12 cellular contexts compared by ENCODE assay signal in the genomic region with DNA sequence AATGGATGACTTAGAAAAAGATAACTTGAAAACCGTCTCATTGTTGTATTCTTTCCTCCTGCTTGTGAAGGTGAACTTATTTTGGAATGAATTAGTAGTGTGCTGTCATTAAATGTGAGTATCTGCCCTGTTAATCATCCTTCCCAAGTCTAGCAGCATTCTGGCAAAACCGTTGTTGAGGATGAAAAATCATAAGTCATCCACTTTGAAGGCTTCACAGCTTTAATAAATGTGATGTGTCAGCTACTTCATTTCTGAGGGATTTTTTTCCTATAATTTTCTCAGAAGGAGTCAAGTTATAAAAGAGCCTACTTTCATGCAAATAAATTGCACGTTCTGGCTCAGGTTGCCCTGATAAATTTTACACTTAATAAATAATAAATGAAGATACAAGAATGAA.
DNase-seq lines count a peak whose midpoint lies in the region; ATAC-seq, FAIRE-seq and TF ChIP-seq lines count a peak whose summit lies in the region.
"Had no signal": no experiment of that assay in that cellular context is flagged by ENCODE, and none has a peak within 500 bp of the region (broad histone marks: within the 10 kb centered on the region; RNA-seq: fewer than 3 reads in every experiment).

No MANE protein-coding gene starts in this region.

- H2AFZ ChIP-seq in GM23248, result peak overlapping the region; percentile 52
- H2AFZ ChIP-seq in neural cell (ENCODE audit: low read depth, low read length), result no peak overlapping the region

- in situ Hi-C loops in GM23248 (cut with MboI), result no loop called here

- FAIRE-seq in bronchial epithelial cell (lab: Jason Lieb, UNC), result no peak
- FAIRE-seq: HTR-8/SVneo had no signal

- peak; percentile 59 for DNase-seq in GM23248
- DNase-seq in bronchial epithelial cell (ENCODE audit: low read depth), result peak; percentile 13
- DNase-seq in right cardiac atrium, result no peak
- no peak for DNase-seq in middle frontal gyrus (ENCODE audit: extremely low spot score, low spot score)
- DNase-seq: AML-193, DMS53, KBM-7 had no signal

- H3K36me3 ChIP-seq in GM23248 (ENCODE audit: low read depth) (no peaks in the 10 kb centered on the region), bronchial epithelial cell (ENCODE audit: control insufficient read depth, insufficient read depth, low read length) (no peaks in the 10 kb centered on the region), neural cell (ENCODE audit: insufficient read depth, low read length) (no peaks in the 10 kb centered on the region)
- H3K36me3 ChIP-seq: BLaER1 had no signal

- intact Hi-C loops in right cardiac atrium (cut with DNase I), result no loop called here

- ATAC-seq in GM18868 (IDR thresholded peaks at IDR 0.05; ENCODE audit: unreplicated experiment) (no peak), right cardiac atrium (no peak)
- ATAC-seq: HCT116 had no signal

- H3F3A ChIP-seq in GM23248 (ENCODE audit: insufficient read depth) (no peaks in the 10 kb centered on the region), neural cell (ENCODE audit: insufficient read depth, low read length, poor library complexity, severe bottlenecking) (peaks cover 5% of the 10 kb centered on the region)

- peak; percentile 50 for TF ChIP-seq EP300 in neural cell (conservative IDR thresholded peaks at IDR 0.05; ENCODE audit: poor library complexity, severe bottlenecking)

- H3K27ac ChIP-seq in GM23248 (0 out of 2 replicates have a peak overlapping the region, but pooled peaks have one; percentile 21), neural cell (ENCODE audit: low read length) (peak overlapping the region; percentile 51), right cardiac atrium (ENCODE audit: low read length) (no peak overlapping the region)
- H3K27ac ChIP-seq: BLaER1 had no signal

- TF ChIP-seq RAD21 in neural cell (conservative IDR thresholded peaks at IDR 0.05), result no peak

- no peak overlapping the region for H3K4me3 ChIP-seq in GM23248
- H3K4me3 ChIP-seq in bronchial epithelial cell (ENCODE audit: low read depth, low read length), result no peak overlapping the region
- H3K4me3 ChIP-seq in neural cell (ENCODE audit: low read length), result no peak overlapping the region
- no peak overlapping the region for H3K4me3 ChIP-seq in right cardiac atrium (ENCODE audit: low read length)
- H3K4me3 ChIP-seq: BLaER1 had no signal

- TF ChIP-seq CTCF in bronchial epithelial cell (IDR thresholded peaks at IDR 0.05; ENCODE audit: insufficient read depth, low read length, severe bottlenecking), result no peak
- TF ChIP-seq CTCF in neural cell (IDR thresholded peaks at IDR 0.05; ENCODE audit: poor library complexity, severe bottlenecking), result no peak

- H3K79me2 ChIP-seq in GM23248 (ENCODE audit: insufficient read depth) (no peaks in the 10 kb centered on the region), neural cell (replicated peaks; ENCODE audit: insufficient read depth, low read length) (no peaks in the 10 kb centered on the region)

- H3K27me3 ChIP-seq in GM23248 (replicated peaks; ENCODE audit: insufficient read depth) (no peaks in the 10 kb centered on the region), bronchial epithelial cell (ENCODE audit: control insufficient read depth, insufficient read depth, low read length) (no peaks in the 10 kb centered on the region), neural cell (ENCODE audit: insufficient read depth, low read depth, low read length) (no peaks in the 10 kb centered on the region), right cardiac atrium (ENCODE audit: control insufficient read depth, insufficient read depth) (no peaks in the 10 kb centered on the region)
- H3K27me3 ChIP-seq: BLaER1 had no signal

- peak overlapping the region; percentile 39 for H3K4me2 ChIP-seq in GM23248 (ENCODE audit: unreplicated experiment)
- peak overlapping the region; percentile 22 for H3K4me2 ChIP-seq in neural cell (ENCODE audit: low read length)
- H3K4me2 ChIP-seq: BLaER1 had no signal

- no peaks in the 10 kb centered on the region for H3K9me3 ChIP-seq in GM23248 (ENCODE audit: low read depth)
- no peaks in the 10 kb centered on the region for H3K9me3 ChIP-seq in neural cell (ENCODE audit: low read length)
- H3K9me3 ChIP-seq in right cardiac atrium (ENCODE audit: control insufficient read depth, low read length), result no peaks in the 10 kb centered on the region
- H3K9me3 ChIP-seq: BLaER1 had no signal

- WGBS in GM23248 (ENCODE audit: low coverage in 1 of 2, low lambda C conversion rate in 2 of 2, missing lambda C conversion rate in 2 of 2), 2 experiments, result 7 to 9% methylated on average over 3 of the region's 3 CpGs
- WGBS in right cardiac atrium, result 81% methylated on average over 3 of the region's 3 CpGs

- H3K9ac ChIP-seq in GM23248 (0 out of 2 replicates have a peak overlapping the region, but pooled peaks have one; percentile 3), neural cell (ENCODE audit: low read length) (no peak overlapping the region)
- H3K9ac ChIP-seq: BLaER1 had no signal

- H3K4me1 ChIP-seq in GM23248 (ENCODE audit: insufficient read depth) (peaks cover 10% of the 10 kb centered on the region), right cardiac atrium (ENCODE audit: control insufficient read depth, insufficient read depth, low read length) (no peaks in the 10 kb centered on the region)
- H3K4me1 ChIP-seq: BLaER1 had no signal

- H4K20me1 ChIP-seq in GM23248 (ENCODE audit: insufficient read depth) (no peaks in the 10 kb centered on the region), neural cell (ENCODE audit: insufficient read depth) (no peaks in the 10 kb centered on the region)
- H4K20me1 ChIP-seq: BLaER1 had no signal

- H3K9me2 ChIP-seq in GM23248 (ENCODE audit: insufficient read depth) (no peaks in the 10 kb centered on the region), neural cell (ENCODE audit: insufficient read depth, low read length) (no peaks in the 10 kb centered on the region)

TF ChIP-seq in neural cell, 6 proteins besides CTCF, POLR2A, EP300 and RAD21:
- TF ChIP-seq EZH2 (IDR thresholded peaks at IDR 0.05; ENCODE audit: borderline replicate concordance, insufficient read depth, low read length, poor library complexity, severe bottlenecking), result no peak
- no peak for TF ChIP-seq MXI1 (conservative IDR thresholded peaks at IDR 0.05; ENCODE audit: poor library complexity, severe bottlenecking)
- TF ChIP-seq SMC3 (conservative IDR thresholded peaks at IDR 0.05; ENCODE audit: poor library complexity), result peak; percentile 15
- peak; percentile 26 for TF ChIP-seq POLR2AphosphoS5 (IDR thresholded peaks at IDR 0.05)
- TF ChIP-seq, protein P1, sequence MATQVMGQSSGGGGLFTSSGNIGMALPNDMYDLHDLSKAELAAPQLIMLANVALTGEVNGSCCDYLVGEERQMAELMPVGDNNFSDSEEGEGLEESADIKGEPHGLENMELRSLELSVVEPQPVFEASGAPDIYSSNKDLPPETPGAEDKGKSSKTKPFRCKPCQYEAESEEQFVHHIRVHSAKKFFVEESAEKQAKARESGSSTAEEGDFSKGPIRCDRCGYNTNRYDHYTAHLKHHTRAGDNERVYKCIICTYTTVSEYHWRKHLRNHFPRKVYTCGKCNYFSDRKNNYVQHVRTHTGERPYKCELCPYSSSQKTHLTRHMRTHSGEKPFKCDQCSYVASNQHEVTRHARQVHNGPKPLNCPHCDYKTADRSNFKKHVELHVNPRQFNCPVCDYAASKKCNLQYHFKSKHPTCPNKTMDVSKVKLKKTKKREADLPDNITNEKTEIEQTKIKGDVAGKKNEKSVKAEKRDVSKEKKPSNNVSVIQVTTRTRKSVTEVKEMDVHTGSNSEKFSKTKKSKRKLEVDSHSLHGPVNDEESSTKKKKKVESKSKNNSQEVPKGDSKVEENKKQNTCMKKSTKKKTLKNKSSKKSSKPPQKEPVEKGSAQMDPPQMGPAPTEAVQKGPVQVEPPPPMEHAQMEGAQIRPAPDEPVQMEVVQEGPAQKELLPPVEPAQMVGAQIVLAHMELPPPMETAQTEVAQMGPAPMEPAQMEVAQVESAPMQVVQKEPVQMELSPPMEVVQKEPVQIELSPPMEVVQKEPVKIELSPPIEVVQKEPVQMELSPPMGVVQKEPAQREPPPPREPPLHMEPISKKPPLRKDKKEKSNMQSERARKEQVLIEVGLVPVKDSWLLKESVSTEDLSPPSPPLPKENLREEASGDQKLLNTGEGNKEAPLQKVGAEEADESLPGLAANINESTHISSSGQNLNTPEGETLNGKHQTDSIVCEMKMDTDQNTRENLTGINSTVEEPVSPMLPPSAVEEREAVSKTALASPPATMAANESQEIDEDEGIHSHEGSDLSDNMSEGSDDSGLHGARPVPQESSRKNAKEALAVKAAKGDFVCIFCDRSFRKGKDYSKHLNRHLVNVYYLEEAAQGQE (IDR thresholded peaks at IDR 0.05; ENCODE audit: borderline replicate concordance), result peak; percentile 22
- TF ChIP-seq TAF1 (IDR thresholded peaks at IDR 0.05; ENCODE audit: low read depth), result no peak

Comparison
In these comparisons a context has a peak if more than half of its experiments do, and no peak if none do; other contexts are left out.
1. DNase-seq: peak in GM23248 (single experiment) and bronchial epithelial cell (single experiment); none in right cardiac atrium (0 of 3) and middle frontal gyrus (single experiment).